28 cellular contexts compared by ENCODE assay signal in the genomic region with DNA sequence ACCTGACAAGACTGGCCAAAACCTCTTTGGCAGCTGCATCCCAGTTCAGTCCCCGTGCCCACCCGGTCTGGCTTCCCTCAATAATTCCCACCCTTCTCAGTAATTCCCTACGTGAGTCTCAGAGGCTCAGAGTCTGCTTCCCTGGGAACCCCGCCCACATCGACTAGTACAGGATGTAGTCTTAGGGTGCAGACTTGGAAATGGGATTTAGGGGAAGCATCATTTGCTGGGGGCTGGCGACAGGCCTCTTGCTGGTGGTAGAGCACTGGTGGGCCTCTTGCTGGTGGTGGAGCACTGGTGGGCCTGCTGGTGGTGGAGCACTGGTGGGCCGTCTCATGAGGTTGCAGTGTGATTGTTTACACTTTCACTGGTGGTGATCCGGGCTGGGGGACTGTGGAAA.
"Had no signal": no experiment of that assay in that cellular context is flagged by ENCODE, and none has a peak within 500 bp of the region (broad histone marks: within the 10 kb centered on the region; RNA-seq: fewer than 3 reads in every experiment).

No MANE protein-coding gene starts in this region.

- ATAC-seq: naive thymus-derived CD8-positive, alpha-beta T cell; natural killer cell treated with Interleukin-12 subunit alpha and Interleukin-12 subunit beta and Interleukin-15 and Interleukin-18, amount 100 ng/mL, for 72 hours; psoas muscle; right cardiac atrium; right lobe of liver; stimulated activated effector memory CD8-positive, alpha-beta T cell treated with anti-CD3 and anti-CD28 coated beads, Interleukin-12 subunit alpha, Interleukin-12 subunit beta, amount 100 ng/mL, for 72 hours; stimulated activated naive B cell treated with anti-CD40 and anti-IgM and Interleukin-4, amounts not matched to agents 10 μg/mL and 1 μg/mL and 100 μg/mL, for 72 hours had no signal

- H3K36me3 ChIP-seq: neutrophil, ovary, right lobe of liver, sigmoid colon, stomach, thoracic aorta, thyroid gland, tibial nerve, upper lobe of left lung had no signal

- H3K79me2 ChIP-seq: parathyroid adenoma had no signal

- H3K27me3 Mint-ChIP-seq: stimulated activated naive B cell treated with anti-CD40 and anti-IgM and Interleukin-4, amounts not matched to agents 10 μg/mL and 1 μg/mL and 100 μg/mL, for 72 hours had no signal

- H3K36me3 Mint-ChIP-seq: naive thymus-derived CD8-positive, alpha-beta T cell; natural killer cell treated with Interleukin-12 subunit alpha and Interleukin-12 subunit beta and Interleukin-15 and Interleukin-18, amount 100 ng/mL, for 72 hours; stimulated activated effector memory CD8-positive, alpha-beta T cell treated with anti-CD3 and anti-CD28 coated beads, Interleukin-12 subunit alpha, Interleukin-12 subunit beta, amount 100 ng/mL, for 72 hours; stimulated activated naive B cell treated with anti-CD40 and anti-IgM and Interleukin-4, amounts not matched to agents 10 μg/mL and 1 μg/mL and 100 μg/mL, for 72 hours had no signal

- H3K4me3 Mint-ChIP-seq: naive B cell; naive thymus-derived CD8-positive, alpha-beta T cell; natural killer cell treated with Interleukin-12 subunit alpha and Interleukin-12 subunit beta and Interleukin-15 and Interleukin-18, amount 100 ng/mL, for 72 hours; nephron progenitor cell; stimulated activated effector memory CD8-positive, alpha-beta T cell treated with anti-CD3 and anti-CD28 coated beads, Interleukin-12 subunit alpha, Interleukin-12 subunit beta, amount 100 ng/mL, for 72 hours; stimulated activated naive B cell treated with anti-CD40 and anti-IgM and Interleukin-4, amounts not matched to agents 10 μg/mL and 1 μg/mL and 100 μg/mL, for 72 hours; stimulated activated naive CD8-positive, alpha-beta T cell treated with anti-CD3 and anti-CD28 coated beads, Interleukin-15, Interleukin-2, amounts not matched to agents 100 ng/mL and 50 ng/mL, for 24 hours had no signal

- H3K27ac ChIP-seq: neutrophil, ovary, parathyroid adenoma, psoas muscle, right lobe of liver, sigmoid colon, stomach, thoracic aorta, thyroid gland, tibial nerve, upper lobe of left lung had no signal

- H2AFZ ChIP-seq: parathyroid adenoma had no signal

- H3K4me3 ChIP-seq: ovary, psoas muscle, right lobe of liver, sigmoid colon, stomach, thoracic aorta, thyroid gland, tibial nerve, upper lobe of left lung had no signal

- H3K9me3 Mint-ChIP-seq: naive thymus-derived CD8-positive, alpha-beta T cell; natural killer cell treated with Interleukin-12 subunit alpha and Interleukin-12 subunit beta and Interleukin-15 and Interleukin-18, amount 100 ng/mL, for 72 hours; nephron progenitor cell; stimulated activated effector memory CD8-positive, alpha-beta T cell treated with anti-CD3 and anti-CD28 coated beads, Interleukin-12 subunit alpha, Interleukin-12 subunit beta, amount 100 ng/mL, for 72 hours; stimulated activated naive CD8-positive, alpha-beta T cell treated with anti-CD3 and anti-CD28 coated beads, Interleukin-15, Interleukin-2, amounts not matched to agents 100 ng/mL and 50 ng/mL, for 24 hours had no signal

- H3K4me1 Mint-ChIP-seq: naive B cell; stimulated activated effector memory CD8-positive, alpha-beta T cell treated with anti-CD3 and anti-CD28 coated beads, Interleukin-12 subunit alpha, Interleukin-12 subunit beta, amount 100 ng/mL, for 72 hours; stimulated activated naive B cell treated with anti-CD40 and anti-IgM and Interleukin-4, amounts not matched to agents 10 μg/mL and 1 μg/mL and 100 μg/mL, for 72 hours had no signal

- DNase-seq: naive B cell; naive thymus-derived CD8-positive, alpha-beta T cell; nephron progenitor cell; nucleus accumbens; ovary; psoas muscle; right cardiac atrium; right lobe of liver; sigmoid colon; small intestine; stimulated activated CD4-positive, alpha-beta T cell treated with anti-CD3 and anti-CD28 coated beads, Interleukin-15, amount 100 ng/mL, for 24 hours; stimulated activated CD4-positive, alpha-beta T cell treated with anti-CD3 and anti-CD28 coated beads, Interleukin-2, amount 100 ng/mL, for 24 hours; stimulated activated CD4-positive, alpha-beta T cell treated with anti-CD3 and anti-CD28 coated beads, Interleukin-2, amount 100 ng/mL, for 48 hours; stimulated activated CD4-positive, alpha-beta T cell treated with anti-CD3 and anti-CD28 coated beads, Interleukin-4, amount 100 ng/mL, for 24 hours; stimulated activated naive B cell treated with anti-CD40 and anti-IgM and Interleukin-4, amounts not matched to agents 10 μg/mL and 1 μg/mL and 100 μg/mL, for 72 hours; stimulated activated naive CD4-positive, alpha-beta T cell treated with Interleukin-2 at 50 U/mL for 16 hours; stomach; thyroid gland; trophoblast cell; upper lobe of left lung had no signal

- H3K9me3 ChIP-seq: neutrophil, ovary, psoas muscle, right lobe of liver, sigmoid colon, stomach, thoracic aorta, thyroid gland, tibial nerve, upper lobe of left lung had no signal

- H3K9ac ChIP-seq: parathyroid adenoma had no signal

- H3K27ac Mint-ChIP-seq: naive thymus-derived CD8-positive, alpha-beta T cell; natural killer cell treated with Interleukin-12 subunit alpha and Interleukin-12 subunit beta and Interleukin-15 and Interleukin-18, amount 100 ng/mL, for 72 hours; nephron progenitor cell; progenitor cell of endocrine pancreas; stimulated activated effector memory CD8-positive, alpha-beta T cell treated with anti-CD3 and anti-CD28 coated beads, Interleukin-12 subunit alpha, Interleukin-12 subunit beta, amount 100 ng/mL, for 72 hours; stimulated activated naive B cell treated with anti-CD40 and anti-IgM and Interleukin-4, amounts not matched to agents 10 μg/mL and 1 μg/mL and 100 μg/mL, for 72 hours; stimulated activated naive CD8-positive, alpha-beta T cell treated with anti-CD3 and anti-CD28 coated beads, Interleukin-15, Interleukin-2, amounts not matched to agents 100 ng/mL and 50 ng/mL, for 24 hours had no signal

- H3K27me3 ChIP-seq: neutrophil, ovary, right lobe of liver, sigmoid colon, thyroid gland, tibial nerve, upper lobe of left lung had no signal

- H3K4me1 ChIP-seq: parathyroid adenoma, psoas muscle, right lobe of liver, sigmoid colon, stomach, tibial nerve, upper lobe of left lung had no signal
